Comparison of ENCODE assay signal across 18 cellular contexts in the genomic region with DNA sequence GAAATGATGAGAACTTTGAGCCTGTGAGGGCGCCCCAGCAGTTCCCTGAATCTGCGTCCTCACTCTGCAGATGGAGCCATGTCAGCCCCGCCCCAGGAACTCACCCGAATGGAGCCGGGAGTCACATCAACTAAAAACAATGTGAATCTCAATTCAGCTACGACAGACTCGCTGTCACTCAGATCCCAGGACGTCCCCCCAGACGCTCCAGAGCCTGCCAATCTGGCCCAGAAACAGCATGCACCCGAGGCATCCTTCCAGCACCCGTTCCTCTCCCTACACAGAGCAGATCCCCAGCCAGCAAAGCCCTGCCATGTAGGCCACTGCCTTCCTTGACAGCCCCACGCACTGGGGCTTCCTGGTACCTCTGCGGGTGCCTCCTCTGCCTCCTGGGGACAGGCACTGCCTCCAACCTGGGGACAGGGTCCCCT.
A peak's percentile ranks its signal among the peaks of the same experiment; 100 is the strongest.
DNase-seq lines count a peak whose midpoint lies in the region; ATAC-seq and TF ChIP-seq lines count a peak whose summit lies in the region.
"Had no signal": no experiment of that assay in that cellular context is flagged by ENCODE, and none has a peak within 500 bp of the region (broad histone marks: within the 10 kb centered on the region; RNA-seq: fewer than 3 reads in every experiment).

No MANE protein-coding gene starts in this region.

- H3K27ac ChIP-seq in colonic mucosa (no peak overlapping the region), lung (ENCODE audit: low read depth in 1 of 2, low read length in 1 of 2) (no peak overlapping the region), spleen (peak overlapping the region in 7 of 8 donors; percentile 62 to 79 (median 72))
- H3K27ac ChIP-seq: body of pancreas, parathyroid adenoma, WERI-Rb-1 had no signal

- no peak overlapping the region for H3K4me3 ChIP-seq in H7 (ENCODE audit: insufficient read depth, low read depth, low read length)
- H3K4me3 ChIP-seq in colonic mucosa = no peak overlapping the region
- H3K4me3 ChIP-seq in lung = no peak overlapping the region
- H3K4me3 ChIP-seq in spleen = no peak overlapping the region
- H3K4me3 ChIP-seq in mucosa of descending colon = no peak overlapping the region
- H3K4me3 ChIP-seq: body of pancreas had no signal

- H3K36me3 ChIP-seq in H7 (replicated peaks; ENCODE audit: control insufficient read depth, insufficient read depth, low read length) (no peaks in the 10 kb centered on the region), colonic mucosa (no peaks in the 10 kb centered on the region), lung (ENCODE audit: control insufficient read depth in 2 of 2, insufficient read depth in 2 of 2, low read length in 2 of 2) (no peaks in the 10 kb centered on the region), spleen (no peaks in the 10 kb centered on the region), mucosa of descending colon (ENCODE audit: low read depth) (no peaks in the 10 kb centered on the region)
- H3K36me3 ChIP-seq: WERI-Rb-1 had no signal

- 73 to 82% methylated on average over 13 of the region's 13 CpGs for WGBS in lung, 2 donors
- 64 to 78% (median 72%) methylated on average over 13 of the region's 13 CpGs for WGBS in spleen, 5 donors

- H3K4me1 ChIP-seq in colonic mucosa (no peaks in the 10 kb centered on the region), lung (ENCODE audit: control insufficient read depth in 2 of 2, insufficient read depth in 2 of 2, low read length in 2 of 2) (peaks cover 0 to 3% of the 10 kb centered on the region in 2 donors), spleen (peaks cover 0 to 12% (median 2%) of the 10 kb centered on the region in 6 donors), mucosa of descending colon (ENCODE audit: low read depth) (no peaks in the 10 kb centered on the region)
- H3K4me1 ChIP-seq: parathyroid adenoma had no signal

- H3K27me3 Mint-ChIP-seq in activated naive CD4-positive, alpha-beta T cell treated with anti-CD3 and anti-CD28 coated beads for 36 hours (ENCODE audit: low read depth) = peaks cover 3% of the 10 kb centered on the region

- DNase-seq in H7 (peak; percentile 66), colonic mucosa (peak; percentile 14), lung (ENCODE audit: low spot score) (peak; percentile 27), spleen (no peak), NCI-H345 treated with DMSO at 0.1 percent for 48 hours (lab: John Stamatoyannopoulos, UW; ENCODE audit: unreplicated experiment) (no peak), iPS-NIHi7 (ENCODE audit: extremely low spot score) (no peak), mucosa of descending colon (no peak)
- no peak for DNase-seq in activated naive CD4-positive, alpha-beta T cell treated with anti-CD3 and anti-CD28 coated beads for 36 hours
- DNase-seq: activated naive CD4-positive, alpha-beta T cell; body of pancreas; effector memory CD8-positive, alpha-beta T cell; Kasumi-1; mammary epithelial cell; NCI-H187; NCI-H526; PC-3; WERI-Rb-1 had no signal

- intact Hi-C loops in colonic mucosa (cut with DNase I) (no loop called here), spleen (cut with DNase I; ENCODE audit: low total_unique reads) (no loop called here), mucosa of descending colon (cut with DNase I, micrococcal nuclease) (no loop called here)
- intact Hi-C loops in activated naive CD4-positive, alpha-beta T cell treated with anti-CD3 and anti-CD28 coated beads for 36 hours (cut with micrococcal nuclease) = no loop called here

- H3K27ac Mint-ChIP-seq in activated naive CD4-positive, alpha-beta T cell treated with anti-CD3 and anti-CD28 coated beads for 36 hours = no peak overlapping the region
- H3K27ac Mint-ChIP-seq: effector memory CD8-positive, alpha-beta T cell had no signal

- H3K27me3 ChIP-seq in H7 (ENCODE audit: control insufficient read depth, insufficient read depth, low read length) (no peaks in the 10 kb centered on the region), colonic mucosa (no peaks in the 10 kb centered on the region), lung (ENCODE audit: control insufficient read depth, insufficient read depth) (no peaks in the 10 kb centered on the region), spleen (replicated peaks in 1 of 7) (no peaks in the 10 kb centered on the region)
- H3K27me3 ChIP-seq: body of pancreas had no signal

- TF ChIP-seq CTCF in colonic mucosa (IDR thresholded peaks at IDR 0.05) = no peak
- no peak for TF ChIP-seq CTCF in lung (IDR thresholded peaks at IDR 0.05; ENCODE audit: control extremely low read depth, extremely low read depth)
- no peak for TF ChIP-seq CTCF in spleen (IDR thresholded peaks at IDR 0.05 in 8 of 11, conservative IDR thresholded peaks at IDR 0.05 in 3 of 11)
- TF ChIP-seq CTCF in mucosa of descending colon (IDR thresholded peaks at IDR 0.05) = no peak

- H3K36me3 Mint-ChIP-seq in activated naive CD4-positive, alpha-beta T cell treated with anti-CD3 and anti-CD28 coated beads for 36 hours (ENCODE audit: low read depth) = no peaks in the 10 kb centered on the region

- no peak overlapping the region for H3K9ac ChIP-seq in colonic mucosa (ENCODE audit: low read depth in 2 of 2, low read length in 2 of 2)
- H3K9ac ChIP-seq: parathyroid adenoma had no signal

- H3K4me3 Mint-ChIP-seq in activated naive CD4-positive, alpha-beta T cell treated with anti-CD3 and anti-CD28 coated beads for 36 hours = no peak overlapping the region
- H3K4me3 Mint-ChIP-seq: effector memory CD8-positive, alpha-beta T cell had no signal

- H3K9me3 Mint-ChIP-seq in activated naive CD4-positive, alpha-beta T cell treated with anti-CD3 and anti-CD28 coated beads for 36 hours = no peaks in the 10 kb centered on the region
- H3K9me3 Mint-ChIP-seq: effector memory CD8-positive, alpha-beta T cell had no signal

- ATAC-seq in lung (ENCODE audit: insufficient read depth, low FRiP score) = no peak
- ATAC-seq in mucosa of descending colon = no peak
- ATAC-seq: effector memory CD8-positive, alpha-beta T cell; PC-3 had no signal

- H3K4me1 Mint-ChIP-seq in activated naive CD4-positive, alpha-beta T cell treated with anti-CD3 and anti-CD28 coated beads for 36 hours (ENCODE audit: low read depth) = no peaks in the 10 kb centered on the region

- no peak for TF ChIP-seq POLR2A in spleen (IDR thresholded peaks at IDR 0.05)

- H3K9me3 ChIP-seq in colonic mucosa (no peaks in the 10 kb centered on the region), lung (ENCODE audit: control insufficient read depth in 2 of 2, insufficient read depth in 1 of 2, low read length in 1 of 2) (no peaks in the 10 kb centered on the region), spleen (no peaks in the 10 kb centered on the region), mucosa of descending colon (no peaks in the 10 kb centered on the region)
- H3K9me3 ChIP-seq: body of pancreas had no signal

- CTCF ChIA-PET in activated naive CD4-positive, alpha-beta T cell treated with anti-CD3 and anti-CD28 coated beads for 36 hours (lab: Charles Lee) = no interaction called here

Comparison
In these comparisons a context has a peak if more than half of its experiments do, and no peak if none do; other contexts are left out.
1. DNase-seq: peak in H7 (single experiment), colonic mucosa (single experiment) and lung (single experiment); none in spleen (single experiment), NCI-H345 treated with DMSO at 0.1 percent for 48 hours (single experiment), iPS-NIHi7 (single experiment), activated naive CD4-positive, alpha-beta T cell treated with anti-CD3 and anti-CD28 coated beads for 36 hours (single experiment) and mucosa of descending colon (0 of 3).
2. H3K27ac ChIP-seq: peak in spleen (7 of 8); none in colonic mucosa (single experiment) and lung (0 of 2).